Comparison of ENCODE assay signal across 21 cellular contexts in the genomic region with DNA sequence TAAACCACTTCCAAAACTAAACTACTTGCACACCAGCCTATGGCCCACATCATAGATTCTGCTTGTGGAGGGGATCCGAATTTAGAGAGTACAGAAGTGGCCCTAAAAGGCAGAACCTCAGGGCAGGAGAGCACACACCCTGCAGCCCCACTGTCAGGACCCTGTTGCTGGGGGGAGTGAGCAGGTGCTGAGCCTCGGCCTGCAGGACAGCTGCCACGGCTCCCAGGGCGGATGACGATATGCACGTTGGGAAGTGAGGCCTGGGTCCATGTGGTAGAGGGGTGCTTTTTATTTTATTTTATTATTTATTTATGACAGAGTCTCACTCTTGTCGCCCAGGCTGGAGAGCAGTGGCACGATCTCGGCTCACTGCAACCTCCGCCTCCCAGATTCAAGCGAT.
"Had no signal": no experiment of that assay in that cellular context is flagged by ENCODE, and none has a peak within 500 bp of the region (broad histone marks: within the 10 kb centered on the region; RNA-seq: fewer than 3 reads in every experiment).

No MANE protein-coding gene starts in this region.

- H3K9me3 ChIP-seq: esophagus muscularis mucosa, psoas muscle, thyroid gland had no signal

- H3K27ac ChIP-seq: left lung, psoas muscle, thyroid gland had no signal

- H3K4me3 ChIP-seq: esophagus muscularis mucosa, left lung, psoas muscle, thyroid gland had no signal

- H3K36me3 ChIP-seq: esophagus muscularis mucosa, left lung, thyroid gland had no signal

- FAIRE-seq: colon, endothelial cell of umbilical vein, small intestine had no signal

- H3K27me3 ChIP-seq: esophagus muscularis mucosa, left lung, thyroid gland had no signal

- DNase-seq: central memory CD4-positive, alpha-beta T cell; effector memory CD4-positive, alpha-beta T cell; foreskin melanocyte; hypothalamus; left cardiac atrium; left lung; mesenchymal stem cell; midbrain; naive thymus-derived CD4-positive, alpha-beta T cell; nucleus accumbens; posterior cingulate gyrus; psoas muscle; right cardiac atrium; small intestine; stimulated activated CD4-positive, alpha-beta T cell treated with anti-CD3 and anti-CD28 coated beads, Interleukin-15, amount 100 ng/mL, for 24 hours; stimulated activated CD4-positive, alpha-beta T cell treated with anti-CD3 and anti-CD28 coated beads, Interleukin-2, amount 100 ng/mL, for 48 hours; stimulated activated naive B cell treated with anti-CD40 and anti-IgM and Interleukin-4, amounts not matched to agents 10 μg/mL and 1 μg/mL and 100 μg/mL, for 72 hours; thyroid gland had no signal

- ATAC-seq: left cardiac atrium; left lung; naive thymus-derived CD4-positive, alpha-beta T cell; psoas muscle; right cardiac atrium; stimulated activated naive B cell treated with anti-CD40 and anti-IgM and Interleukin-4, amounts not matched to agents 10 μg/mL and 1 μg/mL and 100 μg/mL, for 72 hours had no signal
